Comparison of ENCODE assay signal across 1 cellular context in the genomic region with DNA sequence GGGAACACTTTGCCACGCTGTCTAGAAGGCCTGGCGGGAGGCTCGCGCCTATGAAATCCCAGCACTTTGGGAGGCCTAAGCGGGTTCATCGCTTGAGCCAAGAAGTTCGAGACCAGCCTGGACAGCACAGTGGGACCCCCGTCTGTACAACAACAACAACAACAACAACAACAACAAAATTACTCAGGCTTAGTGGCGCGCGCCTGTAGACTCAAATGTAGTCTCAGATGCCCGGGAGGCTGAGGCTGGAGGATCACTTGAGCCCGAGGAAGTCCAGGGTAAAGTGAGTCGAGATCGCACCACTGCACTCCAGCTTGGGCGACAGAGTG.
TF ChIP-seq lines count a peak whose summit lies in the region.

No MANE protein-coding gene starts in this region.

TF ChIP-seq in GM12878, 131 proteins besides CTCF, POLR2A, EP300 and RAD21 (continued from another document):
- TF ChIP-seq NR2F1 (conservative IDR thresholded peaks at IDR 0.05): no peak
- TF ChIP-seq BHLHE40 (IDR thresholded peaks at IDR 0.05; ENCODE audit: borderline replicate concordance in 1 of 2, low read depth in 2 of 2, low read length in 1 of 2): no peak
- TF ChIP-seq POLR2AphosphoS5 (IDR thresholded peaks at IDR 0.05; ENCODE audit: low read length): peak; percentile 7; the same call in 1 of the 2 replicates
- 0 out of 2 replicates have a peak, but pooled peaks have one; percentile 46 for TF ChIP-seq TAF1 (IDR thresholded peaks at IDR 0.05; ENCODE audit: borderline replicate concordance, low read depth, low read length)
- TF ChIP-seq RFX5 (IDR thresholded peaks at IDR 0.05; ENCODE audit: low read depth, low read length): 0 out of 2 replicates have a peak, but pooled peaks have one; percentile 26
- TF ChIP-seq POU2F2 (IDR thresholded peaks at IDR 0.05; ENCODE audit: borderline replicate concordance, low read depth, low read length): peak; percentile 5; the same call in 1 of the 3 replicates
- no peak for TF ChIP-seq ZNF622 (IDR thresholded peaks at IDR 0.05)
- TF ChIP-seq, protein P1, sequence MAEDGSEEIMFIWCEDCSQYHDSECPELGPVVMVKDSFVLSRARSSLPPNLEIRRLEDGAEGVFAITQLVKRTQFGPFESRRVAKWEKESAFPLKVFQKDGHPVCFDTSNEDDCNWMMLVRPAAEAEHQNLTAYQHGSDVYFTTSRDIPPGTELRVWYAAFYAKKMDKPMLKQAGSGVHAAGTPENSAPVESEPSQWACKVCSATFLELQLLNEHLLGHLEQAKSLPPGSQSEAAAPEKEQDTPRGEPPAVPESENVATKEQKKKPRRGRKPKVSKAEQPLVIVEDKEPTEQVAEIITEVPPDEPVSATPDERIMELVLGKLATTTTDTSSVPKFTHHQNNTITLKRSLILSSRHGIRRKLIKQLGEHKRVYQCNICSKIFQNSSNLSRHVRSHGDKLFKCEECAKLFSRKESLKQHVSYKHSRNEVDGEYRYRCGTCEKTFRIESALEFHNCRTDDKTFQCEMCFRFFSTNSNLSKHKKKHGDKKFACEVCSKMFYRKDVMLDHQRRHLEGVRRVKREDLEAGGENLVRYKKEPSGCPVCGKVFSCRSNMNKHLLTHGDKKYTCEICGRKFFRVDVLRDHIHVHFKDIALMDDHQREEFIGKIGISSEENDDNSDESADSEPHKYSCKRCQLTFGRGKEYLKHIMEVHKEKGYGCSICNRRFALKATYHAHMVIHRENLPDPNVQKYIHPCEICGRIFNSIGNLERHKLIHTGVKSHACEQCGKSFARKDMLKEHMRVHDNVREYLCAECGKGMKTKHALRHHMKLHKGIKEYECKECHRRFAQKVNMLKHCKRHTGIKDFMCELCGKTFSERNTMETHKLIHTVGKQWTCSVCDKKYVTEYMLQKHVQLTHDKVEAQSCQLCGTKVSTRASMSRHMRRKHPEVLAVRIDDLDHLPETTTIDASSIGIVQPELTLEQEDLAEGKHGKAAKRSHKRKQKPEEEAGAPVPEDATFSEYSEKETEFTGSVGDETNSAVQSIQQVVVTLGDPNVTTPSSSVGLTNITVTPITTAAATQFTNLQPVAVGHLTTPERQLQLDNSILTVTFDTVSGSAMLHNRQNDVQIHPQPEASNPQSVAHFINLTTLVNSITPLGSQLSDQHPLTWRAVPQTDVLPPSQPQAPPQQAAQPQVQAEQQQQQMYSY (CRISPR knock-in tag; IDR thresholded peaks at IDR 0.05): no peak
- TF ChIP-seq CBX5 (IDR thresholded peaks at IDR 0.05; ENCODE audit: low read depth): 0 out of 2 replicates have a peak, but pooled peaks have one; percentile 36
- no peak for TF ChIP-seq FOXK2 (IDR thresholded peaks at IDR 0.05)
- TF ChIP-seq, protein P2, sequence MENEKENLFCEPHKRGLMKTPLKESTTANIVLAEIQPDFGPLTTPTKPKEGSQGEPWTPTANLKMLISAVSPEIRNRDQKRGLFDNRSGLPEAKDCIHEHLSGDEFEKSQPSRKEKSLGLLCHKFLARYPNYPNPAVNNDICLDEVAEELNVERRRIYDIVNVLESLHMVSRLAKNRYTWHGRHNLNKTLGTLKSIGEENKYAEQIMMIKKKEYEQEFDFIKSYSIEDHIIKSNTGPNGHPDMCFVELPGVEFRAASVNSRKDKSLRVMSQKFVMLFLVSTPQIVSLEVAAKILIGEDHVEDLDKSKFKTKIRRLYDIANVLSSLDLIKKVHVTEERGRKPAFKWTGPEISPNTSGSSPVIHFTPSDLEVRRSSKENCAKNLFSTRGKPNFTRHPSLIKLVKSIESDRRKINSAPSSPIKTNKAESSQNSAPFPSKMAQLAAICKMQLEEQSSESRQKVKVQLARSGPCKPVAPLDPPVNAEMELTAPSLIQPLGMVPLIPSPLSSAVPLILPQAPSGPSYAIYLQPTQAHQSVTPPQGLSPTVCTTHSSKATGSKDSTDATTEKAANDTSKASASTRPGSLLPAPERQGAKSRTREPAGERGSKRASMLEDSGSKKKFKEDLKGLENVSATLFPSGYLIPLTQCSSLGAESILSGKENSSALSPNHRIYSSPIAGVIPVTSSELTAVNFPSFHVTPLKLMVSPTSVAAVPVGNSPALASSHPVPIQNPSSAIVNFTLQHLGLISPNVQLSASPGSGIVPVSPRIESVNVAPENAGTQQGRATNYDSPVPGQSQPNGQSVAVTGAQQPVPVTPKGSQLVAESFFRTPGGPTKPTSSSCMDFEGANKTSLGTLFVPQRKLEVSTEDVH (IDR thresholded peaks at IDR 0.05; ENCODE audit: low read depth, partially characterized antibody): no peak
- TF ChIP-seq RB1 (IDR thresholded peaks at IDR 0.05; ENCODE audit: borderline replicate concordance): peak; percentile 70; the same call in 1 of the 2 replicates
- TF ChIP-seq NBN (IDR thresholded peaks at IDR 0.05): 0 out of 2 replicates have a peak, but pooled peaks have one; percentile 10
- peak; percentile 15; the same call in 1 of the 2 replicates for TF ChIP-seq NKRF (conservative IDR thresholded peaks at IDR 0.05)
- TF ChIP-seq CBX3 (IDR thresholded peaks at IDR 0.05; ENCODE audit: borderline replicate concordance, low read depth): no peak
- TF ChIP-seq, protein P3, sequence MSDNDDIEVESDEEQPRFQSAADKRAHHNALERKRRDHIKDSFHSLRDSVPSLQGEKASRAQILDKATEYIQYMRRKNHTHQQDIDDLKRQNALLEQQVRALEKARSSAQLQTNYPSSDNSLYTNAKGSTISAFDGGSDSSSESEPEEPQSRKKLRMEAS (IDR thresholded peaks at IDR 0.05; ENCODE audit: low read depth, low read length): peak; percentile 57; the same call in 1 of the 2 replicates
- peak; percentile 88 for TF ChIP-seq MXI1 (IDR thresholded peaks at IDR 0.05; ENCODE audit: low read depth, low read length)
- no peak for TF ChIP-seq ZBTB4 (CRISPR knock-in tag; IDR thresholded peaks at IDR 0.05)
- no peak for TF ChIP-seq CEBPB (IDR thresholded peaks at IDR 0.05; ENCODE audit: borderline replicate concordance in 1 of 2, low read depth in 2 of 2, low read length in 2 of 2)
